In the genomic region with DNA sequence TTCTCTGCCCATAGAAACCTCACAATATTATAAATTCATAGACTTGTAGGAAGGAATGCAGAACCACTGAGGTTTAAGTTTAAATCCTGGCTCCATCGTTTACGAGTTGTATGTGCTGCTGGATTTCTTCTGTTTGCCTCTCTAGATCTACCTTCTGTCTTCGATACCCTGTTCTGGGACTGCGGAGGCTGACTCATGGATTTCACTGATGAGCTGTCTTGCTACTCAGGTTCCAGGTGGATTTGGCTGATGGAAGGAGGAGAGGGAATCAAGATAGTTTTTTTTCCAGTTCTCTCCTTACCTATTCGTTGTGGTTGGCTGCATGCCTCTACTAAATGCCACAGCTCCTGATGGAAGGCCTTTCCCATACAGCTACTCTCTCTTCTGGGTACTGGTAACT, we compare ENCODE assay signal across 22 cellular contexts.
DNase-seq lines count a peak whose midpoint lies in the region; ATAC-seq, FAIRE-seq and TF ChIP-seq lines count a peak whose summit lies in the region.
"Had no signal": no experiment of that assay in that cellular context is flagged by ENCODE, and none has a peak within 500 bp of the region (broad histone marks: within the 10 kb centered on the region; RNA-seq: fewer than 3 reads in every experiment).

No MANE protein-coding gene starts in this region.

- H3K4me1 ChIP-seq in mesenchymal stem cell (ENCODE audit: control insufficient read depth, insufficient read depth, low read depth, low read length): no peaks in the 10 kb centered on the region
- H3K4me1 ChIP-seq: A549, Caco-2 had no signal

- no peak overlapping the region for H3K14ac ChIP-seq in mesenchymal stem cell (ENCODE audit: low read length in 2 of 2)

- no peak overlapping the region for H3K4me2 ChIP-seq in mesenchymal stem cell (ENCODE audit: low read length, poor library complexity, severe bottlenecking)
- H3K4me2 ChIP-seq: A549; BLaER1 treated with 17β-estradiol and CSF1 and Interleukin-3, amounts not matched to agents 10 nM and 100 nM had no signal

- H2BK12ac ChIP-seq in mesenchymal stem cell (ENCODE audit: low read length in 2 of 2): no peak overlapping the region

- no peak overlapping the region for H2AFZ ChIP-seq in mesenchymal stem cell (ENCODE audit: low read depth, low read length)

- no peak for TF ChIP-seq CTCF in bronchial epithelial cell (IDR thresholded peaks at IDR 0.05; ENCODE audit: insufficient read depth, low read length, severe bottlenecking)
- TF ChIP-seq CTCF in epithelial cell of esophagus (IDR thresholded peaks at IDR 0.05; ENCODE audit: insufficient read depth, low read depth, low read length, missing control alignments): no peak

- H3K36me3 ChIP-seq in bronchial epithelial cell (ENCODE audit: control insufficient read depth, insufficient read depth, low read length) (no peaks in the 10 kb centered on the region), mesenchymal stem cell (ENCODE audit: control insufficient read depth in 1 of 2, insufficient read depth in 2 of 2, low read depth in 1 of 2, low read length in 2 of 2) (no peaks in the 10 kb centered on the region)
- H3K36me3 ChIP-seq: BLaER1 treated with 17β-estradiol and CSF1 and Interleukin-3, amounts not matched to agents 10 nM and 100 nM had no signal

- DNase-seq in G401 (ENCODE audit: low spot score): peak; percentile 13
- peak; percentile 47 for DNase-seq in bronchial epithelial cell (ENCODE audit: low read depth)
- DNase-seq in epithelial cell of esophagus (ENCODE audit: low read depth): peak; percentile 41
- peak; percentile 24 for DNase-seq in putamen (ENCODE audit: low spot score)
- DNase-seq in mesenchymal stem cell: no peak
- no peak for DNase-seq in sciatic nerve (ENCODE audit: low spot score)
- DNase-seq: AML-193; Caco-2; Calu3; CD4-positive, alpha-beta T cell; CD8-positive, alpha-beta T cell; DMS79 treated with DMSO at 0.1 percent for 48 hours; GDM1 had no signal

- H3K4me3 ChIP-seq in bronchial epithelial cell (ENCODE audit: low read depth, low read length): no peak overlapping the region
- no peak overlapping the region for H3K4me3 ChIP-seq in epithelial cell of esophagus (ENCODE audit: low read length)
- H3K4me3 ChIP-seq in mesenchymal stem cell (ENCODE audit: insufficient read depth in 1 of 2, low read depth in 1 of 2, low read length in 2 of 2): no peak overlapping the region
- H3K4me3 ChIP-seq: A549; BLaER1 treated with 17β-estradiol and CSF1 and Interleukin-3, amounts not matched to agents 10 nM and 100 nM; GM12878 had no signal

- H3K9me3 ChIP-seq in mesenchymal stem cell (ENCODE audit: control insufficient read depth, low read length): no peaks in the 10 kb centered on the region
- H3K9me3 ChIP-seq: A549; BLaER1 treated with 17β-estradiol and CSF1 and Interleukin-3, amounts not matched to agents 10 nM and 100 nM; Caco-2 had no signal

- H3K79me1 ChIP-seq in mesenchymal stem cell (replicated peaks; ENCODE audit: low read length, poor library complexity, severe bottlenecking): no peaks in the 10 kb centered on the region

- H2BK15ac ChIP-seq in mesenchymal stem cell (ENCODE audit: low read depth, poor library complexity, severe bottlenecking): no peak overlapping the region

- in situ Hi-C loops in G401 (cut with HindIII; ENCODE audit: low sequenced_read_pairs): no loop called here

- H3K23ac ChIP-seq in mesenchymal stem cell (ENCODE audit: low read length in 2 of 2): no peak overlapping the region

- no peak overlapping the region for H2AK5ac ChIP-seq in mesenchymal stem cell (ENCODE audit: low read length, severe bottlenecking)

- no peak overlapping the region for H3K18ac ChIP-seq in mesenchymal stem cell (ENCODE audit: low read depth in 1 of 2, low read length in 2 of 2)

- H2BK120ac ChIP-seq in mesenchymal stem cell (ENCODE audit: low read depth, low read length): no peak overlapping the region

- no peak for FAIRE-seq in bronchial epithelial cell (lab: Jason Lieb, UNC)
- FAIRE-seq: A549, D721Med, GM12878, GM12892, GM19239 had no signal

- no peaks in the 10 kb centered on the region for H3K27me3 ChIP-seq in bronchial epithelial cell (ENCODE audit: control insufficient read depth, insufficient read depth, low read length)
- peaks cover 4 to 22% of the 10 kb centered on the region in 2 experiments for H3K27me3 ChIP-seq in mesenchymal stem cell (ENCODE audit: control insufficient read depth in 1 of 2, insufficient read depth in 1 of 2, low read length in 2 of 2)
- H3K27me3 ChIP-seq: BLaER1 treated with 17β-estradiol and CSF1 and Interleukin-3, amounts not matched to agents 10 nM and 100 nM had no signal

- no peak overlapping the region for H4K91ac ChIP-seq in mesenchymal stem cell (ENCODE audit: low read length)

- H2BK5ac ChIP-seq in mesenchymal stem cell (ENCODE audit: low read depth, low read length, poor library complexity, severe bottlenecking): no peak overlapping the region

- WGBS in mesenchymal stem cell: 93% methylated on average over 4 of the region's 5 CpGs

- intact Hi-C loops in sciatic nerve (cut with DNase I): no loop called here

- no peak overlapping the region for H4K8ac ChIP-seq in mesenchymal stem cell (ENCODE audit: low read length)

- no peak overlapping the region for H3K4ac ChIP-seq in mesenchymal stem cell (ENCODE audit: low read depth in 1 of 2, low read length in 2 of 2)

- no peak overlapping the region for H3K9ac ChIP-seq in mesenchymal stem cell (ENCODE audit: low read length)
- H3K9ac ChIP-seq: BLaER1 treated with 17β-estradiol and CSF1 and Interleukin-3, amounts not matched to agents 10 nM and 100 nM had no signal

- H3K27ac ChIP-seq in mesenchymal stem cell (ENCODE audit: low read length, poor library complexity, severe bottlenecking): no peak overlapping the region
- H3K27ac ChIP-seq: 22Rv1; A549; BLaER1 treated with 17β-estradiol and CSF1 and Interleukin-3, amounts not matched to agents 10 nM and 100 nM; C4-2B had no signal

- no peak for ATAC-seq in GM19455 (IDR thresholded peaks at IDR 0.05; ENCODE audit: unreplicated experiment)
- ATAC-seq in sciatic nerve: no peak
- ATAC-seq: A549; CD8-positive, alpha-beta T cell; GM12878 had no signal

Comparison
In these comparisons a context has a peak if more than half of its experiments do, and no peak if none do; other contexts are left out.
1. DNase-seq: peak in G401 (single experiment), bronchial epithelial cell (single experiment), epithelial cell of esophagus (single experiment) and putamen (single experiment); none in mesenchymal stem cell (single experiment) and sciatic nerve (single experiment).